Comparison of ENCODE assay signal across 17 cellular contexts in the genomic region with DNA sequence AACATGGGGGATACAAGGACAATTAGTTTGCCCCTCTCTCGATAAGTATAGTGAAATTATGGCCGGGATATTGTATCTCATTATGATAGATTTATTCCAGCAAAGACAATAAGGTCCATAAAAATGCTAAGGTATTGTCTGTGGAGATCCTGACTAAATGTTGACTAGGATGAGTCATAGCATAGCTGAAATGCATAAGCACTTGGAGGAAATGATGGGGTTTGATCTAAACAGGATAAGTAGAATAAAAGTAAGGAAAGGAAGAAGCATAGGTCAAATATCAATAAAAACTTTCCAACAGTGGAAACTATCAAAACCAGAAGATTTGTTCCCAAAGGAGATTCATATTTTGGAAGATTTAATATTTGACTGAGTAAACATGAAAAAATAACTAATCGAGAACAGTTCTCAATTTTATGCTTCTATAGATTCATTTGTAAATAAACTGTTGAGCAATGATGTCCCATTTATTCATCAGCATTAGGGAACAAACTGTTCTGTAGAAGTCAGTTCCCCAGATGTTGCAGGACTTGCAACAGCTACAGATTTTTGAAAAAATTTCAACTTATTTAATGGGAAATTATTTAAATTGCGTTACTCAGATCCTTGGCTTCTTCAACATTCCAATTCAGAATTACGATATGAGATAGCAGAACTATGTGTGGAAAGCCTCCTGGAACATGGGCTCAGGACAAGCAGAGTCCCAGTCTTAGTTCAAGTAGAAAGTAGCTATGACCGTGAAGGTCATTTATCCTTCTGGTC.
A peak's percentile ranks its signal among the peaks of the same experiment; 100 is the strongest.
DNase-seq lines count a peak whose midpoint lies in the region; ATAC-seq, FAIRE-seq and TF ChIP-seq lines count a peak whose summit lies in the region.
"Had no signal": no experiment of that assay in that cellular context is flagged by ENCODE, and none has a peak within 500 bp of the region (broad histone marks: within the 10 kb centered on the region; RNA-seq: fewer than 3 reads in every experiment).

No MANE protein-coding gene starts in this region.

- no peak overlapping the region for H2BK5ac ChIP-seq in IMR-90 (ENCODE audit: low read depth, low read length, poor library complexity, severe bottlenecking)

- TF ChIP-seq CTCF in Calu3 (IDR thresholded peaks at IDR 0.05; ENCODE audit: unreplicated experiment) (no peak), IMR-90 (conservative IDR thresholded peaks at IDR 0.05; ENCODE audit: low read depth, low read length) (no peak), bronchial epithelial cell (IDR thresholded peaks at IDR 0.05; ENCODE audit: insufficient read depth, low read length, severe bottlenecking) (no peak), sigmoid colon (IDR thresholded peaks at IDR 0.05) (no peak)

- CTCF ChIA-PET in Calu3 (lab: Charles Lee) (interaction anchor here (0.8 kb wide), 1 partner anchor 232 kb away, joined by 4 read pairs; no protein-coding TSS in a partner anchor), IMR-90 (lab: Yijun Ruan, JAX) (no interaction called here)

- no peak overlapping the region for H3K4me3 ChIP-seq in IMR-90 (ENCODE audit: insufficient read depth, low read depth, low read length)
- no peak overlapping the region for H3K4me3 ChIP-seq in bronchial epithelial cell (ENCODE audit: low read depth, low read length)
- H3K4me3 ChIP-seq in sigmoid colon: no peak overlapping the region
- H3K4me3 ChIP-seq: BLaER1 treated with 17β-estradiol and CSF1 and Interleukin-3, amounts not matched to agents 10 nM and 100 nM; heart right ventricle; SK-N-MC had no signal

- no peak overlapping the region for H2BK20ac ChIP-seq in IMR-90 (ENCODE audit: low read depth, low read length)

- H3K79me1 ChIP-seq in IMR-90 (ENCODE audit: low read depth in 1 of 2, low read length in 2 of 2): no peaks in the 10 kb centered on the region

- H3K56ac ChIP-seq in IMR-90 (ENCODE audit: extremely low read depth, insufficient read depth, low read length): no peak overlapping the region

- no peaks in the 10 kb centered on the region for H3K36me3 ChIP-seq in IMR-90 (ENCODE audit: control insufficient read depth, insufficient read depth, low read length)
- H3K36me3 ChIP-seq in bronchial epithelial cell (ENCODE audit: control insufficient read depth, insufficient read depth, low read length): no peaks in the 10 kb centered on the region
- H3K36me3 ChIP-seq in sigmoid colon: no peaks in the 10 kb centered on the region
- H3K36me3 ChIP-seq: BLaER1 treated with 17β-estradiol and CSF1 and Interleukin-3, amounts not matched to agents 10 nM and 100 nM; heart right ventricle had no signal

- in situ Hi-C loops in IMR-90 (cut with MboI; ENCODE audit: low sequenced_read_pairs): no loop called here

- no peak overlapping the region for H3K9ac ChIP-seq in IMR-90 (ENCODE audit: low read depth, low read length)
- H3K9ac ChIP-seq: BLaER1 treated with 17β-estradiol and CSF1 and Interleukin-3, amounts not matched to agents 10 nM and 100 nM had no signal

- no peak overlapping the region for H3K14ac ChIP-seq in IMR-90 (replicated peaks; ENCODE audit: low read depth, low read length)

- H3K27me3 Mint-ChIP-seq in Calu3 (ENCODE audit: unreplicated experiment): no peaks in the 10 kb centered on the region
- H3K27me3 Mint-ChIP-seq: naive thymus-derived CD8-positive, alpha-beta T cell had no signal

- H3K9me3 ChIP-seq in IMR-90 (ENCODE audit: control insufficient read depth, insufficient read depth, low read length): no peaks in the 10 kb centered on the region
- H3K9me3 ChIP-seq in sigmoid colon: no peaks in the 10 kb centered on the region
- H3K9me3 ChIP-seq: BLaER1 treated with 17β-estradiol and CSF1 and Interleukin-3, amounts not matched to agents 10 nM and 100 nM had no signal

- H4K91ac ChIP-seq in IMR-90 (ENCODE audit: insufficient read depth, low read depth, low read length): no peak overlapping the region

- H3K27me3 ChIP-seq in IMR-90 (ENCODE audit: control insufficient read depth, insufficient read depth, low read length): no peaks in the 10 kb centered on the region
- H3K27me3 ChIP-seq in bronchial epithelial cell (ENCODE audit: control insufficient read depth, insufficient read depth, low read length): no peaks in the 10 kb centered on the region
- H3K27me3 ChIP-seq in sigmoid colon: no peaks in the 10 kb centered on the region
- H3K27me3 ChIP-seq: BLaER1 treated with 17β-estradiol and CSF1 and Interleukin-3, amounts not matched to agents 10 nM and 100 nM; heart right ventricle had no signal

- H3K27ac Mint-ChIP-seq in Calu3 (ENCODE audit: unreplicated experiment): peak overlapping the region; percentile 19
- H3K27ac Mint-ChIP-seq: naive thymus-derived CD8-positive, alpha-beta T cell had no signal

- no peak overlapping the region for H2BK120ac ChIP-seq in IMR-90 (ENCODE audit: low read depth, low read length)

- no peak overlapping the region for H3K4me3 Mint-ChIP-seq in Calu3 (ENCODE audit: low read depth, unreplicated experiment)
- H3K4me3 Mint-ChIP-seq: naive thymus-derived CD8-positive, alpha-beta T cell had no signal

- no peak overlapping the region for H2BK15ac ChIP-seq in IMR-90 (ENCODE audit: low read depth, low read length)

- no peak overlapping the region for H2AFZ ChIP-seq in IMR-90 (replicated peaks; ENCODE audit: low read length, poor library complexity)

- TF ChIP-seq POLR2A in IMR-90 (IDR thresholded peaks at IDR 0.05; ENCODE audit: low read depth, low read length) (no peak), sigmoid colon (IDR thresholded peaks at IDR 0.05) (no peak), GM12891 (IDR thresholded peaks at IDR 0.05; ENCODE audit: low read depth, low read length) (no peak)

- TF ChIP-seq EP300 in sigmoid colon (IDR thresholded peaks at IDR 0.05): no peak

- H3K4me2 ChIP-seq in IMR-90 (ENCODE audit: low read depth, low read length): no peak overlapping the region
- H3K4me2 ChIP-seq: BLaER1 treated with 17β-estradiol and CSF1 and Interleukin-3, amounts not matched to agents 10 nM and 100 nM had no signal

- H3K18ac ChIP-seq in IMR-90 (ENCODE audit: low read depth, low read length): no peak overlapping the region

- no peak overlapping the region for H2AK9ac ChIP-seq in IMR-90 (replicated peaks; ENCODE audit: low read depth, low read length, poor library complexity)

- H3K27ac ChIP-seq in IMR-90 (ENCODE audit: insufficient read depth, low read length) (no peak overlapping the region), sigmoid colon (no peak overlapping the region)
- H3K27ac ChIP-seq: BLaER1 treated with 17β-estradiol and CSF1 and Interleukin-3, amounts not matched to agents 10 nM and 100 nM; heart right ventricle; SK-N-MC had no signal

- intact Hi-C loops in Calu3 (cut with micrococcal nuclease; ENCODE audit: unreplicated experiment) (no loop called here), IMR-90 (cut with micrococcal nuclease) (no loop called here), sigmoid colon (cut with DNase I) (no loop called here)

- no peak overlapping the region for H4K8ac ChIP-seq in IMR-90 (ENCODE audit: low read depth in 2 of 2, low read length in 2 of 2)

- H4K20me1 ChIP-seq in IMR-90 (ENCODE audit: insufficient read depth, low read length): no peaks in the 10 kb centered on the region
- H4K20me1 ChIP-seq: BLaER1 treated with 17β-estradiol and CSF1 and Interleukin-3, amounts not matched to agents 10 nM and 100 nM had no signal

- WGBS in IMR-90 (ENCODE audit: extremely low coverage in 2 of 2, insufficient read length in 1 of 2), 2 experiments: no CpG with 5 or more reads among the region's 6 CpGs
- WGBS in sigmoid colon, 2 donors: 75 to 88% methylated on average over 6 of the region's 6 CpGs

- no peak overlapping the region for H2AK5ac ChIP-seq in IMR-90 (ENCODE audit: low read depth, low read length)

- no peak for TF ChIP-seq RAD21 in IMR-90 (IDR thresholded peaks at IDR 0.05; ENCODE audit: low read length)

- H3K9me3 Mint-ChIP-seq in Calu3 (ENCODE audit: low read depth, unreplicated experiment): no peaks in the 10 kb centered on the region

- H3K36me3 Mint-ChIP-seq in Calu3 (ENCODE audit: insufficient read depth, unreplicated experiment): no peaks in the 10 kb centered on the region
- H3K36me3 Mint-ChIP-seq: naive thymus-derived CD8-positive, alpha-beta T cell had no signal

- no peak overlapping the region for H4K5ac ChIP-seq in IMR-90 (ENCODE audit: low read depth, low read length)

- ATAC-seq in IMR-90 (ENCODE audit: low read depth) (no peak), GM19463 (IDR thresholded peaks at IDR 0.05; ENCODE audit: unreplicated experiment) (no peak), GM19324 (IDR thresholded peaks at IDR 0.05; ENCODE audit: low FRiP score, unreplicated experiment) (no peak)
- ATAC-seq: heart right ventricle; naive thymus-derived CD8-positive, alpha-beta T cell had no signal

- FAIRE-seq in bronchial epithelial cell (lab: Jason Lieb, UNC) (no peak), GM12891 (lab: Jason Lieb, UNC) (no peak)

- H3K4ac ChIP-seq in IMR-90 (ENCODE audit: low read depth, low read length): no peak overlapping the region

- no peak for DNase-seq in Calu3
- peak; percentile 2 for DNase-seq in IMR-90
- peak; percentile 89 for DNase-seq in bronchial epithelial cell (ENCODE audit: low read depth)
- DNase-seq in kidney glomerular epithelial cell (lab: John Stamatoyannopoulos, UW): peak; percentile 28
- no peak for DNase-seq in sigmoid colon
- DNase-seq in GM12891 (ENCODE audit: insufficient read length, low spot score): no peak
- DNase-seq: activated effector memory CD4-positive, alpha-beta T cell treated with anti-CD3 and anti-CD28 coated beads, Interleukin-2, amount 50 U/mL, for 16 hours; DMS79; effector memory CD4-positive, alpha-beta T cell; heart right ventricle; naive thymus-derived CD8-positive, alpha-beta T cell; NCI-H1105; stimulated activated CD8-positive, alpha-beta memory T cell treated with anti-CD3 and anti-CD28 coated beads, Interleukin-4, amount 100 ng/mL, for 48 hours had no signal

- H3K23ac ChIP-seq in IMR-90 (ENCODE audit: low read depth, low read length): no peak overlapping the region

- BruUV-seq in Calu3 (replicated peaks; lab: Mats Ljungman, UMichigan): no TSS peak
- no TSS peak for BruUV-seq in IMR-90 (replicated peaks; lab: Mats Ljungman, UMichigan)

- no peaks in the 10 kb centered on the region for H3K4me1 ChIP-seq in IMR-90 (ENCODE audit: control insufficient read depth, insufficient read depth, low read length)
- no peaks in the 10 kb centered on the region for H3K4me1 ChIP-seq in sigmoid colon
- H3K4me1 ChIP-seq: BLaER1 treated with 17β-estradiol and CSF1 and Interleukin-3, amounts not matched to agents 10 nM and 100 nM; heart right ventricle had no signal

- POLR2A ChIA-PET in IMR-90 (lab: Charles Lee; ENCODE audit: unreplicated experiment): no interaction called here

- peaks cover 24% of the 10 kb centered on the region for H3K4me1 Mint-ChIP-seq in Calu3 (ENCODE audit: low read depth, unreplicated experiment)
- H3K4me1 Mint-ChIP-seq: naive thymus-derived CD8-positive, alpha-beta T cell had no signal

- dilution Hi-C loops in IMR-90 (cut with HindIII; ENCODE audit: low sequenced_read_pairs, unreplicated experiment): no loop called here

- H3K9me1 ChIP-seq in IMR-90 (ENCODE audit: insufficient read depth, low read length): no peaks in the 10 kb centered on the region

TF ChIP-seq in IMR-90, 13 proteins besides CTCF, POLR2A, EP300 and RAD21 (continues in another document):
- TF ChIP-seq FOS (IDR thresholded peaks at IDR 0.05; ENCODE audit: low read depth, low read length): no peak

TF ChIP-seq in GM12891, 5 proteins besides CTCF, POLR2A, EP300 and RAD21 (continues in another document):
- TF ChIP-seq POLR2AphosphoS5 (IDR thresholded peaks at IDR 0.05; ENCODE audit: low read depth, low read length) (no peak), PAX5 (IDR thresholded peaks at IDR 0.05; ENCODE audit: insufficient read depth, low read length, severe bottlenecking) (no peak)

Comparison
In these comparisons a context has a peak if more than half of its experiments do, and no peak if none do; other contexts are left out.
1. DNase-seq: peak in IMR-90 (single experiment), bronchial epithelial cell (single experiment) and kidney glomerular epithelial cell (single experiment); none in Calu3 (single experiment), sigmoid colon (single experiment) and GM12891 (single experiment).